1 cellular context compared by ENCODE assay signal in the genomic region with DNA sequence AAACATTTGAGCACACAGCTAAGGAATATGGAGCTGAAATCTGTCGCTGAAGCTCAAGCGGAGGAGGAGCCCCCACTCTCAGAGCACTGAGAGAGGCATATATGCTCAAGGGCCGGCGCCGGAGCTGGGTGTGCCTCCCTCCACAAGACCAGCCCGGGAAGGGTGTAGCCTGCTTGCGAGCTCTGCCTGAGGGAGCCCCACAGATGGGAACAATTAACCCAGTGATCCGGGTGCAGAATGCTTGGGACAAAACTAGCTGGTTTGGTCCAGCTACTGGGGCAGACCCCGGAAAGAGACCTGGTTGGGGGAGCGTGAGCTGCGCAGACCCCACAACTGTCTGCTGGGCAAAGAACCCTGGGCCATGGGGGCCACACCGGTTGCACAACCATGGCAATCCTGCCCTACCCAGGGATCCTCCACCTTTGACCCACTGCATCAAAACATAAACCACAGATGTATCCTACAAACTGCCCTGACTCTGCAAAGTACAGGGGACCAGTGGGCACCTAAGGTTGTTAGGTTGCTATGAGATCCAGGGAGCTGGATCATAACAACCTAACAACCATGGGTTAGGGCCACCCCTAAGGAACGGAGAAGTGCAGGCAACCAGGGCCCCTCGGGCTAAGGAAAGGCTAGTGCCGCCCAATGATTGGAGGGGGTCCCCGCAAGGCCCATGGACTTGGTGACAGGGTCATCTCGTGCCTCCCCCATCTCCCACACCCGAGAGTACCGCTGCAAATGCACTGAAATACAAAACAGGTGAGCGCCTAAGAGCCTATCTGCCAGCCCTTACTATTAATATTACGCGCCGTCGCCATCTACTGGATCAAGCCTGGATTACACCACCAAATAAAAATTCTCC.
A peak's percentile ranks its signal among the peaks of the same experiment; 100 is the strongest.
TF ChIP-seq lines count a peak whose summit lies in the region.

No MANE protein-coding gene starts in this region.

TF ChIP-seq in HepG2, 621 proteins besides CTCF, POLR2A, EP300 and RAD21 (continued from another document and continues in another):
- TF ChIP-seq KDM5A (IDR thresholded peaks at IDR 0.05; ENCODE audit: borderline replicate concordance, low read length) (no peak), NONO (IDR thresholded peaks at IDR 0.05) (no peak), NONO (CRISPR knock-in tag; conservative IDR thresholded peaks at IDR 0.05) (no peak), ZNF207 (IDR thresholded peaks at IDR 0.05; ENCODE audit: borderline replicate concordance) (no peak), NFIB (CRISPR knock-in tag; IDR thresholded peaks at IDR 0.05; ENCODE audit: borderline replicate concordance) (no peak), DBP (CRISPR knock-in tag; IDR thresholded peaks at IDR 0.05; ENCODE audit: not compliant biosample characterization) (no peak), CCAR2 (optimal IDR thresholded peaks at IDR 0.05; ENCODE audit: low read depth, low read length) (no peak), CHD2 (IDR thresholded peaks at IDR 0.05; ENCODE audit: low read depth, low read length) (no peak), HOXA3 (CRISPR knock-in tag; IDR thresholded peaks at IDR 0.05) (no peak; the same call in 1 of the 2 replicates), THAP7 (CRISPR knock-in tag; IDR thresholded peaks at IDR 0.05) (peak; percentile 25; the same call in 1 of the 2 replicates), TEAD3 (CRISPR knock-in tag; optimal IDR thresholded peaks at IDR 0.05; ENCODE audit: borderline replicate concordance) (peak; percentile 53), ZSCAN25 (CRISPR knock-in tag; IDR thresholded peaks at IDR 0.05) (0 out of 2 replicates have a peak, but pooled peaks have one; percentile 27), CENPBD1 (CRISPR knock-in tag; IDR thresholded peaks at IDR 0.05; ENCODE audit: borderline replicate concordance, low read depth) (no peak), MED1 (CRISPR knock-in tag; IDR thresholded peaks at IDR 0.05) (peak; percentile 45; the same call in 1 of the 2 replicates), KLF11 (CRISPR knock-in tag; IDR thresholded peaks at IDR 0.05) (no peak), DMTF1 (CRISPR knock-in tag; IDR thresholded peaks at IDR 0.05) (no peak), ZNF460 (CRISPR knock-in tag; IDR thresholded peaks at IDR 0.05; ENCODE audit: borderline replicate concordance) (no peak), PITX1 (CRISPR knock-in tag; IDR thresholded peaks at IDR 0.05) (peak; percentile 17; the same call in 1 of the 2 replicates), ZNF724P (CRISPR knock-in tag; IDR thresholded peaks at IDR 0.05; ENCODE audit: borderline replicate concordance) (no peak), ZBTB20 (CRISPR knock-in tag; IDR thresholded peaks at IDR 0.05; ENCODE audit: borderline replicate concordance, low read depth) (no peak), RFXAP (CRISPR knock-in tag; IDR thresholded peaks at IDR 0.05; ENCODE audit: borderline replicate concordance) (no peak), HDAC6 (IDR thresholded peaks at IDR 0.05; ENCODE audit: low read depth, low read length) (no peak), FOXP1 (IDR thresholded peaks at IDR 0.05) (no peak), FOXP1 (CRISPR knock-in tag; IDR thresholded peaks at IDR 0.05) (no peak), ZNF337 (CRISPR knock-in tag; IDR thresholded peaks at IDR 0.05; ENCODE audit: borderline replicate concordance, low read depth) (no peak), ZNF841 (CRISPR knock-in tag; IDR thresholded peaks at IDR 0.05; ENCODE audit: borderline replicate concordance) (no peak), ZNF235 (CRISPR knock-in tag; IDR thresholded peaks at IDR 0.05; ENCODE audit: borderline replicate concordance) (no peak)
- TF ChIP-seq, protein P1, sequence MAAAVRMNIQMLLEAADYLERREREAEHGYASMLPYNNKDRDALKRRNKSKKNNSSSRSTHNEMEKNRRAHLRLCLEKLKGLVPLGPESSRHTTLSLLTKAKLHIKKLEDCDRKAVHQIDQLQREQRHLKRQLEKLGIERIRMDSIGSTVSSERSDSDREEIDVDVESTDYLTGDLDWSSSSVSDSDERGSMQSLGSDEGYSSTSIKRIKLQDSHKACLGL (CRISPR knock-in tag; IDR thresholded peaks at IDR 0.05): peak; percentile 50; the same call in 1 of the 2 replicates
- TF ChIP-seq, protein P2, sequence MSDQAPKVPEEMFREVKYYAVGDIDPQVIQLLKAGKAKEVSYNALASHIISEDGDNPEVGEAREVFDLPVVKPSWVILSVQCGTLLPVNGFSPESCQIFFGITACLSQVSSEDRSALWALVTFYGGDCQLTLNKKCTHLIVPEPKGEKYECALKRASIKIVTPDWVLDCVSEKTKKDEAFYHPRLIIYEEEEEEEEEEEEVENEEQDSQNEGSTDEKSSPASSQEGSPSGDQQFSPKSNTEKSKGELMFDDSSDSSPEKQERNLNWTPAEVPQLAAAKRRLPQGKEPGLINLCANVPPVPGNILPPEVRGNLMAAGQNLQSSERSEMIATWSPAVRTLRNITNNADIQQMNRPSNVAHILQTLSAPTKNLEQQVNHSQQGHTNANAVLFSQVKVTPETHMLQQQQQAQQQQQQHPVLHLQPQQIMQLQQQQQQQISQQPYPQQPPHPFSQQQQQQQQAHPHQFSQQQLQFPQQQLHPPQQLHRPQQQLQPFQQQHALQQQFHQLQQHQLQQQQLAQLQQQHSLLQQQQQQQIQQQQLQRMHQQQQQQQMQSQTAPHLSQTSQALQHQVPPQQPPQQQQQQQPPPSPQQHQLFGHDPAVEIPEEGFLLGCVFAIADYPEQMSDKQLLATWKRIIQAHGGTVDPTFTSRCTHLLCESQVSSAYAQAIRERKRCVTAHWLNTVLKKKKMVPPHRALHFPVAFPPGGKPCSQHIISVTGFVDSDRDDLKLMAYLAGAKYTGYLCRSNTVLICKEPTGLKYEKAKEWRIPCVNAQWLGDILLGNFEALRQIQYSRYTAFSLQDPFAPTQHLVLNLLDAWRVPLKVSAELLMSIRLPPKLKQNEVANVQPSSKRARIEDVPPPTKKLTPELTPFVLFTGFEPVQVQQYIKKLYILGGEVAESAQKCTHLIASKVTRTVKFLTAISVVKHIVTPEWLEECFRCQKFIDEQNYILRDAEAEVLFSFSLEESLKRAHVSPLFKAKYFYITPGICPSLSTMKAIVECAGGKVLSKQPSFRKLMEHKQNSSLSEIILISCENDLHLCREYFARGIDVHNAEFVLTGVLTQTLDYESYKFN (CRISPR knock-in tag; conservative IDR thresholded peaks at IDR 0.05): no peak
- TF ChIP-seq, protein P3, sequence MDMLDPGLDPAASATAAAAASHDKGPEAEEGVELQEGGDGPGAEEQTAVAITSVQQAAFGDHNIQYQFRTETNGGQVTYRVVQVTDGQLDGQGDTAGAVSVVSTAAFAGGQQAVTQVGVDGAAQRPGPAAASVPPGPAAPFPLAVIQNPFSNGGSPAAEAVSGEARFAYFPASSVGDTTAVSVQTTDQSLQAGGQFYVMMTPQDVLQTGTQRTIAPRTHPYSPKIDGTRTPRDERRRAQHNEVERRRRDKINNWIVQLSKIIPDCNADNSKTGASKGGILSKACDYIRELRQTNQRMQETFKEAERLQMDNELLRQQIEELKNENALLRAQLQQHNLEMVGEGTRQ (IDR thresholded peaks at IDR 0.05; ENCODE audit: low read depth, low read length): no peak
- TF ChIP-seq, protein P3 (CRISPR knock-in tag; IDR thresholded peaks at IDR 0.05; ENCODE audit: borderline replicate concordance): no peak
- TF ChIP-seq, protein P4, sequence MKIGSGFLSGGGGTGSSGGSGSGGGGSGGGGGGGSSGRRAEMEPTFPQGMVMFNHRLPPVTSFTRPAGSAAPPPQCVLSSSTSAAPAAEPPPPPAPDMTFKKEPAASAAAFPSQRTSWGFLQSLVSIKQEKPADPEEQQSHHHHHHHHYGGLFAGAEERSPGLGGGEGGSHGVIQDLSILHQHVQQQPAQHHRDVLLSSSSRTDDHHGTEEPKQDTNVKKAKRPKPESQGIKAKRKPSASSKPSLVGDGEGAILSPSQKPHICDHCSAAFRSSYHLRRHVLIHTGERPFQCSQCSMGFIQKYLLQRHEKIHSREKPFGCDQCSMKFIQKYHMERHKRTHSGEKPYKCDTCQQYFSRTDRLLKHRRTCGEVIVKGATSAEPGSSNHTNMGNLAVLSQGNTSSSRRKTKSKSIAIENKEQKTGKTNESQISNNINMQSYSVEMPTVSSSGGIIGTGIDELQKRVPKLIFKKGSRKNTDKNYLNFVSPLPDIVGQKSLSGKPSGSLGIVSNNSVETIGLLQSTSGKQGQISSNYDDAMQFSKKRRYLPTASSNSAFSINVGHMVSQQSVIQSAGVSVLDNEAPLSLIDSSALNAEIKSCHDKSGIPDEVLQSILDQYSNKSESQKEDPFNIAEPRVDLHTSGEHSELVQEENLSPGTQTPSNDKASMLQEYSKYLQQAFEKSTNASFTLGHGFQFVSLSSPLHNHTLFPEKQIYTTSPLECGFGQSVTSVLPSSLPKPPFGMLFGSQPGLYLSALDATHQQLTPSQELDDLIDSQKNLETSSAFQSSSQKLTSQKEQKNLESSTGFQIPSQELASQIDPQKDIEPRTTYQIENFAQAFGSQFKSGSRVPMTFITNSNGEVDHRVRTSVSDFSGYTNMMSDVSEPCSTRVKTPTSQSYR (CRISPR knock-in tag; IDR thresholded peaks at IDR 0.05; ENCODE audit: borderline replicate concordance): peak; percentile 26; the same call in 1 of the 2 replicates
- TF ChIP-seq, protein P5, sequence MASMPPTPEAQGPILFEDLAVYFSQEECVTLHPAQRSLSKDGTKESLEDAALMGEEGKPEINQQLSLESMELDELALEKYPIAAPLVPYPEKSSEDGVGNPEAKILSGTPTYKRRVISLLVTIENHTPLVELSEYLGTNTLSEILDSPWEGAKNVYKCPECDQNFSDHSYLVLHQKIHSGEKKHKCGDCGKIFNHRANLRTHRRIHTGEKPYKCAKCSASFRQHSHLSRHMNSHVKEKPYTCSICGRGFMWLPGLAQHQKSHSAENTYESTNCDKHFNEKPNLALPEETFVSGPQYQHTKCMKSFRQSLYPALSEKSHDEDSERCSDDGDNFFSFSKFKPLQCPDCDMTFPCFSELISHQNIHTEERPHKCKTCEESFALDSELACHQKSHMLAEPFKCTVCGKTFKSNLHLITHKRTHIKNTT (CRISPR knock-in tag; IDR thresholded peaks at IDR 0.05): no peak
- TF ChIP-seq, protein P6, sequence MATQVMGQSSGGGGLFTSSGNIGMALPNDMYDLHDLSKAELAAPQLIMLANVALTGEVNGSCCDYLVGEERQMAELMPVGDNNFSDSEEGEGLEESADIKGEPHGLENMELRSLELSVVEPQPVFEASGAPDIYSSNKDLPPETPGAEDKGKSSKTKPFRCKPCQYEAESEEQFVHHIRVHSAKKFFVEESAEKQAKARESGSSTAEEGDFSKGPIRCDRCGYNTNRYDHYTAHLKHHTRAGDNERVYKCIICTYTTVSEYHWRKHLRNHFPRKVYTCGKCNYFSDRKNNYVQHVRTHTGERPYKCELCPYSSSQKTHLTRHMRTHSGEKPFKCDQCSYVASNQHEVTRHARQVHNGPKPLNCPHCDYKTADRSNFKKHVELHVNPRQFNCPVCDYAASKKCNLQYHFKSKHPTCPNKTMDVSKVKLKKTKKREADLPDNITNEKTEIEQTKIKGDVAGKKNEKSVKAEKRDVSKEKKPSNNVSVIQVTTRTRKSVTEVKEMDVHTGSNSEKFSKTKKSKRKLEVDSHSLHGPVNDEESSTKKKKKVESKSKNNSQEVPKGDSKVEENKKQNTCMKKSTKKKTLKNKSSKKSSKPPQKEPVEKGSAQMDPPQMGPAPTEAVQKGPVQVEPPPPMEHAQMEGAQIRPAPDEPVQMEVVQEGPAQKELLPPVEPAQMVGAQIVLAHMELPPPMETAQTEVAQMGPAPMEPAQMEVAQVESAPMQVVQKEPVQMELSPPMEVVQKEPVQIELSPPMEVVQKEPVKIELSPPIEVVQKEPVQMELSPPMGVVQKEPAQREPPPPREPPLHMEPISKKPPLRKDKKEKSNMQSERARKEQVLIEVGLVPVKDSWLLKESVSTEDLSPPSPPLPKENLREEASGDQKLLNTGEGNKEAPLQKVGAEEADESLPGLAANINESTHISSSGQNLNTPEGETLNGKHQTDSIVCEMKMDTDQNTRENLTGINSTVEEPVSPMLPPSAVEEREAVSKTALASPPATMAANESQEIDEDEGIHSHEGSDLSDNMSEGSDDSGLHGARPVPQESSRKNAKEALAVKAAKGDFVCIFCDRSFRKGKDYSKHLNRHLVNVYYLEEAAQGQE (IDR thresholded peaks at IDR 0.05; ENCODE audit: borderline replicate concordance in 1 of 2, low read depth in 1 of 2, low read length in 2 of 2): no peak
- TF ChIP-seq, protein P7, sequence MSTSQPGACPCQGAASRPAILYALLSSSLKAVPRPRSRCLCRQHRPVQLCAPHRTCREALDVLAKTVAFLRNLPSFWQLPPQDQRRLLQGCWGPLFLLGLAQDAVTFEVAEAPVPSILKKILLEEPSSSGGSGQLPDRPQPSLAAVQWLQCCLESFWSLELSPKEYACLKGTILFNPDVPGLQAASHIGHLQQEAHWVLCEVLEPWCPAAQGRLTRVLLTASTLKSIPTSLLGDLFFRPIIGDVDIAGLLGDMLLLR (CRISPR knock-in tag; IDR thresholded peaks at IDR 0.05): no peak; the same call in 1 of the 2 replicates
